In the genomic region with DNA sequence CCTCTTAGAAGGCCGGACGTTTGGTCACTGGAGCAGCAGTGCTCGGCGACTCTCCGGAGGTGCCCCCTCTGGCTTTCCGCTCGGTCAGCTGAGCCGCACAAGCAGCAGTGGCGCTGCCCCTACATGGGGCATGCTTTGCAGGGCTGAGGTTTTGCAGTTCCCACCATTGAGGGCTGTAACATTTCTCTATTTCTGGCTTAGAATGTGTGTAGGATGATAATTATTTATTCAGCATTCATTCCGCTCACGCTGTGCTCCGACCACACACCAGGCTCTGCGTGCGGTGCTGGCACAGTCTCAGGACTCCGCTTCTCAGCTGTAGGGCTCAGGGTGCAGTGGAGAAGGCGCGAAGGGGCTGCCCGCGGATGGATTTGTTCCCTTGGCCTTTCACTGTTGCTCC, we compare ENCODE assay signal across 19 cellular contexts.
"Had no signal": no experiment of that assay in that cellular context is flagged by ENCODE, and none has a peak within 500 bp of the region (broad histone marks: within the 10 kb centered on the region; RNA-seq: fewer than 3 reads in every experiment).

No MANE protein-coding gene starts in this region.

- H3K27me3 ChIP-seq: colonic mucosa, right atrium auricular region, suprapubic skin, upper lobe of right lung, vagina had no signal

- H3K4me3 Mint-ChIP-seq: naive thymus-derived CD4-positive, alpha-beta T cell; neural crest cell had no signal

- H3K4me3 ChIP-seq: colonic mucosa, heart right ventricle, right atrium auricular region, suprapubic skin, tibial artery, upper lobe of right lung, vagina had no signal

- H3K36me3 ChIP-seq: colonic mucosa, right atrium auricular region, suprapubic skin, tibial artery, upper lobe of right lung, vagina had no signal

- H3K27ac ChIP-seq: colonic mucosa, heart right ventricle, right atrium auricular region, suprapubic skin, tibial artery, upper lobe of right lung, vagina had no signal

- H3K9me3 Mint-ChIP-seq: naive thymus-derived CD4-positive, alpha-beta T cell; neural crest cell had no signal

- H3K9me3 ChIP-seq: colonic mucosa, heart right ventricle, right atrium auricular region, suprapubic skin, tibial artery, upper lobe of right lung, vagina had no signal

- H3K4me1 ChIP-seq: colonic mucosa, heart right ventricle, right atrium auricular region, suprapubic skin, tibial artery, upper lobe of right lung, vagina had no signal

- DNase-seq: cerebellar nuclear complex; colonic mucosa; dermis blood vessel endothelial cell; foreskin melanocyte; heart right ventricle; hypothalamus; kidney glomerular epithelial cell; mammary epithelial cell; naive thymus-derived CD4-positive, alpha-beta T cell; small intestine; stimulated activated CD4-positive, alpha-beta T cell treated with anti-CD3 and anti-CD28 coated beads, Interleukin-2, amount 100 ng/mL, for 48 hours; stimulated activated naive CD8-positive, alpha-beta T cell treated with anti-CD3 and anti-CD28 coated beads, Interleukin-15, Interleukin-2, amounts not matched to agents 100 U/mL and 50 U/mL, for 24 hours; tibial artery; upper lobe of right lung had no signal

- ATAC-seq: heart right ventricle; left lobe of liver; naive thymus-derived CD4-positive, alpha-beta T cell; stimulated activated naive CD8-positive, alpha-beta T cell treated with anti-CD3 and anti-CD28 coated beads, Interleukin-15, Interleukin-2, amounts not matched to agents 100 U/mL and 50 U/mL, for 24 hours; upper lobe of right lung had no signal
